1 cellular context compared by ENCODE assay signal in the genomic region with DNA sequence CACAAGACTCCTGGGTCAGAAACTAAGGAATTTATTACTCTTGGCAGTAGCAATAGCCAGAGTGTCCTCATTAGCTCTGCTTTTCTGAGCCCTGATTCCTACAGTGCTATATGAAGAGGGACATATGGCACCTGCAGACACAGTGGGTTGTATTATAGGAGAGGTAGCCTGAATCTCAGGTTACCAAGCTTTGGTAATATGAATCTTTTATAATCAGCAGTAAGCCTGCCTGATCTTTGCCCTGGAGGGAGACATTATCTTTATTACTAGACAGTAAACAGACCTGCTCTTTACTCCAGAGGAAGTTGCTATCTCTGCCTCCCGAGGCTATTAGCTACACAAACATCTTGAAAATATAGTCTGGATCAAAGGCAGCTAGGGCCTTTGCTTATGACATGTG.
TF ChIP-seq lines count a peak whose summit lies in the region.

No MANE protein-coding gene starts in this region.

TF ChIP-seq in HEK293, 187 proteins besides CTCF, POLR2A, EP300 and RAD21 (continued from another document and continues in another):
- TF ChIP-seq, protein P1, sequence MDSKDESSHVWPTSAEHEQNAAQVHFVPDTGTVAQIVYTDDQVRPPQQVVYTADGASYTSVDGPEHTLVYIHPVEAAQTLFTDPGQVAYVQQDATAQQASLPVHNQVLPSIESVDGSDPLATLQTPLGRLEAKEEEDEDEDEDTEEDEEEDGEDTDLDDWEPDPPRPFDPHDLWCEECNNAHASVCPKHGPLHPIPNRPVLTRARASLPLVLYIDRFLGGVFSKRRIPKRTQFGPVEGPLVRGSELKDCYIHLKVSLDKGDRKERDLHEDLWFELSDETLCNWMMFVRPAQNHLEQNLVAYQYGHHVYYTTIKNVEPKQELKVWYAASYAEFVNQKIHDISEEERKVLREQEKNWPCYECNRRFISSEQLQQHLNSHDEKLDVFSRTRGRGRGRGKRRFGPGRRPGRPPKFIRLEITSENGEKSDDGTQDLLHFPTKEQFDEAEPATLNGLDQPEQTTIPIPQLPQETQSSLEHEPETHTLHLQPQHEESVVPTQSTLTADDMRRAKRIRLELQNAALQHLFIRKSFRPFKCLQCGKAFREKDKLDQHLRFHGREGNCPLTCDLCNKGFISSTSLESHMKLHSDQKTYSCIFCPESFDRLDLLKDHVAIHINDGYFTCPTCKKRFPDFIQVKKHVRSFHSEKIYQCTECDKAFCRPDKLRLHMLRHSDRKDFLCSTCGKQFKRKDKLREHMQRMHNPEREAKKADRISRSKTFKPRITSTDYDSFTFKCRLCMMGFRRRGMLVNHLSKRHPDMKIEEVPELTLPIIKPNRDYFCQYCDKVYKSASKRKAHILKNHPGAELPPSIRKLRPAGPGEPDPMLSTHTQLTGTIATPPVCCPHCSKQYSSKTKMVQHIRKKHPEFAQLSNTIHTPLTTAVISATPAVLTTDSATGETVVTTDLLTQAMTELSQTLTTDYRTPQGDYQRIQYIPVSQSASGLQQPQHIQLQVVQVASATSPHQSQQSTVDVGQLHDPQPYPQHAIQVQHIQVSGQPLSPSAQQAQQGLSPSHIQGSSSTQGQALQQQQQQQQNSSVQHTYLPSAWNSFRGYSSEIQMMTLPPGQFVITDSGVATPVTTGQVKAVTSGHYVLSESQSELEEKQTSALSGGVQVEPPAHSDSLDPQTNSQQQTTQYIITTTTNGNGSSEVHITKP (tag by site-specific recombination; IDR thresholded peaks at IDR 0.05): no peak
- no peak for TF ChIP-seq GFI1B (tag by site-specific recombination; IDR thresholded peaks at IDR 0.05)
- TF ChIP-seq ZNF324 (tag by site-specific recombination; IDR thresholded peaks at IDR 0.05): no peak
- TF ChIP-seq ZNF501 (tag by site-specific recombination; IDR thresholded peaks at IDR 0.05): no peak
- TF ChIP-seq, protein P2, sequence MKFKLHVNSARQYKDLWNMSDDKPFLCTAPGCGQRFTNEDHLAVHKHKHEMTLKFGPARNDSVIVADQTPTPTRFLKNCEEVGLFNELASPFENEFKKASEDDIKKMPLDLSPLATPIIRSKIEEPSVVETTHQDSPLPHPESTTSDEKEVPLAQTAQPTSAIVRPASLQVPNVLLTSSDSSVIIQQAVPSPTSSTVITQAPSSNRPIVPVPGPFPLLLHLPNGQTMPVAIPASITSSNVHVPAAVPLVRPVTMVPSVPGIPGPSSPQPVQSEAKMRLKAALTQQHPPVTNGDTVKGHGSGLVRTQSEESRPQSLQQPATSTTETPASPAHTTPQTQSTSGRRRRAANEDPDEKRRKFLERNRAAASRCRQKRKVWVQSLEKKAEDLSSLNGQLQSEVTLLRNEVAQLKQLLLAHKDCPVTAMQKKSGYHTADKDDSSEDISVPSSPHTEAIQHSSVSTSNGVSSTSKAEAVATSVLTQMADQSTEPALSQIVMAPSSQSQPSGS (tag by site-specific recombination; IDR thresholded peaks at IDR 0.05; ENCODE audit: low read depth): no peak
- TF ChIP-seq, protein P3, sequence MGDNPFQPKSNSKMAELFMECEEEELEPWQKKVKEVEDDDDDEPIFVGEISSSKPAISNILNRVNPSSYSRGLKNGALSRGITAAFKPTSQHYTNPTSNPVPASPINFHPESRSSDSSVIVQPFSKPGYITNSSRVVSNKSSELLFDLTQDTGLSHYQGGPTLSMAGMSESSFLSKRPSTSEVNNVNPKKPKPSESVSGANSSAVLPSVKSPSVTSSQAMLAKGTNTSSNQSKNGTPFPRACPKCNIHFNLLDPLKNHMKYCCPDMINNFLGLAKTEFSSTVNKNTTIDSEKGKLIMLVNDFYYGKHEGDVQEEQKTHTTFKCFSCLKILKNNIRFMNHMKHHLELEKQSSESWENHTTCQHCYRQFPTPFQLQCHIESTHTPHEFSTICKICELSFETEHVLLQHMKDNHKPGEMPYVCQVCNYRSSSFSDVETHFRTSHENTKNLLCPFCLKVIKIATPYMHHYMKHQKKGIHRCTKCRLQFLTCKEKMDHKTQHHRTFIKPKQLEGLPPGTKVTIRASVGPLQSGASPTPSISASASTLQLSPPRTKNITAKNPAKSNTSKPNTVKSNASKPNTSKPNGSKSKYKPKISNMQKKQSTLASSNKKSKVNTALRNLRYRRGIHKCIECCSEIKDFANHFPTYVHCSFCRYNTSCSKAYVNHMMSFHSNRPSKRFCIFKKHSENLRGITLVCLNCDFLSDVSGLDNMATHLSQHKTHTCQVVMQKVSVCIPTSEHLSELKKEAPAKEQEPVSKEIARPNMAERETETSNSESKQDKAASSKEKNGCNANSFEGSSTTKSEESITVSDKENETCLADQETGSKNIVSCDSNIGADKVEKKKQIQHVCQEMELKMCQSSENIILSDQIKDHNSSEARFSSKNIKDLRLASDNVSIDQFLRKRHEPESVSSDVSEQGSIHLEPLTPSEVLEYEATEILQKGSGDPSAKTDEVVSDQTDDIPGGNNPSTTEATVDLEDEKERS (tag by site-specific recombination; IDR thresholded peaks at IDR 0.05): no peak
- TF ChIP-seq, protein P4, sequence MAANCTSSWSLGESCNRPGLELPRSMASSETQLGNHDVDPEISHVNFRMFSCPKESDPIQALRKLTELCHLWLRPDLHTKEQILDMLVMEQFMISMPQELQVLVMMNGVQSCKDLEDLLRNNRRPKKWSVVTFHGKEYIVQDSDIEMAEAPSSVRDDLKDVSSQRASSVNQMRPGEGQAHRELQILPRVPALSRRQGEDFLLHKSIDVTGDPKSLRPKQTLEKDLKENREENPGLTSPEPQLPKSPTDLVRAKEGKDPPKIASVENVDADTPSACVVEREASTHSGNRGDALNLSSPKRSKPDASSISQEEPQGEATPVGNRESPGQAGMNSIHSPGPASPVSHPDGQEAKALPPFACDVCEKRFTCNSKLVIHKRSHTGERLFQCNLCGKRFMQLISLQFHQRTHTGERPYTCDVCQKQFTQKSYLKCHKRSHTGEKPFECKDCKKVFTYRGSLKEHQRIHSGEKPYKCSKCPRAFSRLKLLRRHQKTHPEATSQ (tag by site-specific recombination; IDR thresholded peaks at IDR 0.05): no peak
- TF ChIP-seq OSR2 (tag by site-specific recombination; IDR thresholded peaks at IDR 0.05): peak; percentile 94
- TF ChIP-seq ZNF843 (tag by site-specific recombination; IDR thresholded peaks at IDR 0.05): peak; percentile 94
- TF ChIP-seq, protein P5, sequence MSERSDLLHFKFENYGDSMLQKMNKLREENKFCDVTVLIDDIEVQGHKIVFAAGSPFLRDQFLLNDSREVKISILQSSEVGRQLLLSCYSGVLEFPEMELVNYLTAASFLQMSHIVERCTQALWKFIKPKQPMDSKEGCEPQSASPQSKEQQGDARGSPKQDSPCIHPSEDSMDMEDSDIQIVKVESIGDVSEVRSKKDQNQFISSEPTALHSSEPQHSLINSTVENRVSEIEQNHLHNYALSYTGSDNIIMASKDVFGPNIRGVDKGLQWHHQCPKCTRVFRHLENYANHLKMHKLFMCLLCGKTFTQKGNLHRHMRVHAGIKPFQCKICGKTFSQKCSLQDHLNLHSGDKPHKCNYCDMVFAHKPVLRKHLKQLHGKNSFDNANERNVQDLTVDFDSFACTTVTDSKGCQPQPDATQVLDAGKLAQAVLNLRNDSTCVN (tag by site-specific recombination; optimal IDR thresholded peaks at IDR 0.05): no peak
- TF ChIP-seq BCL11A (tag by site-specific recombination; IDR thresholded peaks at IDR 0.05; ENCODE audit: low read depth): no peak
- TF ChIP-seq, protein P6, sequence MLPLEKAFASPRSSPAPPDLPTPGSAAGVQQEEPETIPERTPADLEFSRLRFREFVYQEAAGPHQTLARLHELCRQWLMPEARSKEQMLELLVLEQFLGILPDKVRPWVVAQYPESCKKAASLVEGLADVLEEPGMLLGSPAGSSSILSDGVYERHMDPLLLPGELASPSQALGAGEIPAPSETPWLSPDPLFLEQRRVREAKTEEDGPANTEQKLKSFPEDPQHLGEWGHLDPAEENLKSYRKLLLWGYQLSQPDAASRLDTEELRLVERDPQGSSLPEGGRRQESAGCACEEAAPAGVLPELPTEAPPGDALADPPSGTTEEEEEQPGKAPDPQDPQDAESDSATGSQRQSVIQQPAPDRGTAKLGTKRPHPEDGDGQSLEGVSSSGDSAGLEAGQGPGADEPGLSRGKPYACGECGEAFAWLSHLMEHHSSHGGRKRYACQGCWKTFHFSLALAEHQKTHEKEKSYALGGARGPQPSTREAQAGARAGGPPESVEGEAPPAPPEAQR (tag by site-specific recombination; IDR thresholded peaks at IDR 0.05): no peak
- TF ChIP-seq ZNF132 (tag by site-specific recombination; IDR thresholded peaks at IDR 0.05; ENCODE audit: borderline replicate concordance): no peak
- TF ChIP-seq, protein P7, sequence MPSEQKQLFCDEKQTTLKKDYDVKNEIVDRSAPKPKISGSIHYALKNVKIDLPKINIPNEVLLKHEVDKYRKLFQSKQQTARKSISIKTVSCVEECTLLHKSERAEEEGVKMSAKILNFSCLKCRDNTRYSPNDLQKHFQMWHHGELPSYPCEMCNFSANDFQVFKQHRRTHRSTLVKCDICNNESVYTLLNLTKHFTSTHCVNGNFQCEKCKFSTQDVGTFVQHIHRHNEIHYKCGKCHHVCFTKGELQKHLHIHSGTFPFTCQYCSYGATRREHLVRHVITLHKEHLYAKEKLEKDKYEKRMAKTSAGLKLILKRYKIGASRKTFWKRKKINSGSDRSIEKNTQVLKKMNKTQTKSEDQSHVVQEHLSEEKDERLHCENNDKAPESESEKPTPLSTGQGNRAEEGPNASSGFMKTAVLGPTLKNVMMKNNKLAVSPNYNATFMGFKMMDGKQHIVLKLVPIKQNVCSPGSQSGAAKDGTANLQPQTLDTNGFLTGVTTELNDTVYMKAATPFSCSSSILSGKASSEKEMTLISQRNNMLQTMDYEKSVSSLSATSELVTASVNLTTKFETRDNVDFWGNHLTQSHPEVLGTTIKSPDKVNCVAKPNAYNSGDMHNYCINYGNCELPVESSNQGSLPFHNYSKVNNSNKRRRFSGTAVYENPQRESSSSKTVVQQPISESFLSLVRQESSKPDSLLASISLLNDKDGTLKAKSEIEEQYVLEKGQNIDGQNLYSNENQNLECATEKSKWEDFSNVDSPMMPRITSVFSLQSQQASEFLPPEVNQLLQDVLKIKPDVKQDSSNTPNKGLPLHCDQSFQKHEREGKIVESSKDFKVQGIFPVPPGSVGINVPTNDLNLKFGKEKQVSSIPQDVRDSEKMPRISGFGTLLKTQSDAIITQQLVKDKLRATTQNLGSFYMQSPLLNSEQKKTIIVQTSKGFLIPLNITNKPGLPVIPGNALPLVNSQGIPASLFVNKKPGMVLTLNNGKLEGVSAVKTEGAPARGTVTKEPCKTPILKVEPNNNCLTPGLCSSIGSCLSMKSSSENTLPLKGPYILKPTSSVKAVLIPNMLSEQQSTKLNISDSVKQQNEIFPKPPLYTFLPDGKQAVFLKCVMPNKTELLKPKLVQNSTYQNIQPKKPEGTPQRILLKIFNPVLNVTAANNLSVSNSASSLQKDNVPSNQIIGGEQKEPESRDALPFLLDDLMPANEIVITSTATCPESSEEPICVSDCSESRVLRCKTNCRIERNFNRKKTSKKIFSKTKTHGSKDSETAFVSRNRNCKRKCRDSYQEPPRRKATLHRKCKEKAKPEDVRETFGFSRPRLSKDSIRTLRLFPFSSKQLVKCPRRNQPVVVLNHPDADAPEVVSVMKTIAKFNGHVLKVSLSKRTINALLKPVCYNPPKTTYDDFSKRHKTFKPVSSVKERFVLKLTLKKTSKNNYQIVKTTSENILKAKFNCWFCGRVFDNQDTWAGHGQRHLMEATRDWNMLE (tag by site-specific recombination; conservative IDR thresholded peaks at IDR 0.05; ENCODE audit: low read depth): no peak
- 0 out of 2 replicates have a peak, but pooled peaks have one; percentile 61 for TF ChIP-seq ZSCAN16 (tag by site-specific recombination; IDR thresholded peaks at IDR 0.05)
- TF ChIP-seq, protein P8, sequence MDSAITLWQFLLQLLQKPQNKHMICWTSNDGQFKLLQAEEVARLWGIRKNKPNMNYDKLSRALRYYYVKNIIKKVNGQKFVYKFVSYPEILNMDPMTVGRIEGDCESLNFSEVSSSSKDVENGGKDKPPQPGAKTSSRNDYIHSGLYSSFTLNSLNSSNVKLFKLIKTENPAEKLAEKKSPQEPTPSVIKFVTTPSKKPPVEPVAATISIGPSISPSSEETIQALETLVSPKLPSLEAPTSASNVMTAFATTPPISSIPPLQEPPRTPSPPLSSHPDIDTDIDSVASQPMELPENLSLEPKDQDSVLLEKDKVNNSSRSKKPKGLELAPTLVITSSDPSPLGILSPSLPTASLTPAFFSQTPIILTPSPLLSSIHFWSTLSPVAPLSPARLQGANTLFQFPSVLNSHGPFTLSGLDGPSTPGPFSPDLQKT (IDR thresholded peaks at IDR 0.05; ENCODE audit: borderline replicate concordance, low read depth, low read length): no peak
- TF ChIP-seq ZNF416 (tag by site-specific recombination; IDR thresholded peaks at IDR 0.05): no peak
- no peak for TF ChIP-seq ZNF660 (tag by site-specific recombination; IDR thresholded peaks at IDR 0.05)
- TF ChIP-seq ZXDB (tag by site-specific recombination; IDR thresholded peaks at IDR 0.05): peak; percentile 89
- TF ChIP-seq ZIC2 (tag by site-specific recombination; IDR thresholded peaks at IDR 0.05): no peak
- TF ChIP-seq ZNF621 (tag by site-specific recombination; IDR thresholded peaks at IDR 0.05): no peak
- no peak for TF ChIP-seq EGR2 (tag by site-specific recombination; IDR thresholded peaks at IDR 0.05; ENCODE audit: low read depth)
- TF ChIP-seq ZNF530 (tag by site-specific recombination; IDR thresholded peaks at IDR 0.05; ENCODE audit: low read depth): no peak
- no peak for TF ChIP-seq ZNF664 (tag by site-specific recombination; IDR thresholded peaks at IDR 0.05)
- no peak for TF ChIP-seq ZNF624 (tag by site-specific recombination; IDR thresholded peaks at IDR 0.05)
- no peak for TF ChIP-seq GLI4 (tag by site-specific recombination; IDR thresholded peaks at IDR 0.05)
- peak; percentile 70; the same call in 1 of the 2 replicates for TF ChIP-seq ZNF561 (tag by site-specific recombination; IDR thresholded peaks at IDR 0.05; ENCODE audit: borderline replicate concordance)
- TF ChIP-seq ZNF837 (tag by site-specific recombination; IDR thresholded peaks at IDR 0.05): no peak
- TF ChIP-seq ZNF169 (tag by site-specific recombination; IDR thresholded peaks at IDR 0.05): no peak
- TF ChIP-seq ZNF211 (tag by site-specific recombination; IDR thresholded peaks at IDR 0.05; ENCODE audit: low read depth): no peak
- no peak for TF ChIP-seq ZFP41 (tag by site-specific recombination; IDR thresholded peaks at IDR 0.05; ENCODE audit: borderline replicate concordance)
- TF ChIP-seq ZNF16 (tag by site-specific recombination; IDR thresholded peaks at IDR 0.05; ENCODE audit: low read depth): no peak
- TF ChIP-seq ZBTB8A (tag by site-specific recombination; IDR thresholded peaks at IDR 0.05): peak; percentile 26; the same call in 1 of the 2 replicates
- no peak for TF ChIP-seq ZNF394 (tag by site-specific recombination; IDR thresholded peaks at IDR 0.05; ENCODE audit: borderline replicate concordance)
- TF ChIP-seq, protein P9, sequence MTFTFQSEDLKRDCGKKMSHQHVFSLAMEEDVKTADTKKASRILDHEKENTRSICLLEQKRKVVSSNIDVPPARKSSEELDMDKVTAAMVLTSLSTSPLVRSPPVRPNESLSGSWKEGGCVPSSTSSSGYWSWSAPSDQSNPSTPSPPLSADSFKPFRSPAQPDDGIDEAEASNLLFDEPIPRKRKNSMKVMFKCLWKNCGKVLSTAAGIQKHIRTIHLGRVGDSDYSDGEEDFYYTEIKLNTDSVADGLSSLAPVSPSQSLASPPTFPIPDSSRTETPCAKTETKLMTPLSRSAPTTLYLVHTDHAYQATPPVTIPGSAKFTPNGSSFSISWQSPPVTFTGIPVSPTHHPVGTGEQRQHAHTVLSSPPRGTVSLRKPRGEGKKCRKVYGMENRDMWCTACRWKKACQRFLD (tag by site-specific recombination; IDR thresholded peaks at IDR 0.05): no peak
- TF ChIP-seq ZFP37 (tag by site-specific recombination; IDR thresholded peaks at IDR 0.05): no peak
